Comparison of ENCODE assay signal across 8 cellular contexts in the genomic region with DNA sequence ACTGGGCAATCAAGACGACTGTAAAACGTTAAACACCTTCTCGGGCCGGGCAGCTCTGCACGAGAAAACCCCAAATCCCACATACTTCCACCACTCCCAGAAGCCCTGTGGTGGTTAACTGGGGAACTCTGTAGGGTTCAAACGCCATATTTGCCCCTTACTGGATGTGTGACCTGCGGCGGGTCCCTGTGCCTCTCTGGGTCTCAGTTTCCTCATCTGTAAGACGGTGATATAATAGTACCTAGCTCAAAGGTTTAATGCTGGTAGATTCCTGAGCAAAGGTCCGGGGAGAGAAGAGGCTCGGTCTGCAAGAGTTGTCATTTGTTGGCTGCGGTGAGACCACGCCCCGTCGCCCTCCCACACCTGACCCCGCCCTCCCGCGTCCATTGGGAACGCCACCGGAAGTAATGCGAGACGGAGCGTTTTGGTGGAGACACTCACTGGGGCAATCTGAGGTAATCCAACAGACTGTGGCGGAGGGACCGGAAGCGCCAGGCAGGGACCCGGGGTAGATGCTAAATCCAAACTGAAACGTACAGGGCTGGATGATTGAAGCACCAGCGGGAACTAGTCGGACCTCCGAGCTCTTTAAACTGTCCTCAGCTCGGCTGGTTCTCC. TPM values are rescaled to one million over a fixed set of nuclear protein-coding genes. Genes with fewer than 3 reads are reported as not detected.
A peak's percentile ranks its signal among the peaks of the same experiment; 100 is the strongest.
DNase-seq lines count a peak whose midpoint lies in the region; ATAC-seq, FAIRE-seq and TF ChIP-seq lines count a peak whose summit lies in the region.

No MANE protein-coding gene starts in this region.

- peak overlapping the region; percentile 96 for H3K9ac ChIP-seq in adipocyte (ENCODE audit: low read length)

- H3K27me3 ChIP-seq in adipocyte (replicated peaks; ENCODE audit: control insufficient read depth, insufficient read depth, low read length) (no peaks in the 10 kb centered on the region), cardiac muscle cell (no peaks in the 10 kb centered on the region), pancreas (no peaks in the 10 kb centered on the region), tibial artery (no peaks in the 10 kb centered on the region)

- FAIRE-seq in GM12891 (lab: Jason Lieb, UNC) (peak; percentile 98), pancreas (lab: Jason Lieb, UNC) (peak; percentile 75)

- intact Hi-C loops in pancreas (cut with DNase I) (loop anchor here in 1 of 3 donors (10.0 kb wide), 1 partner anchor 260 kb away; a partner anchor contains a TSS), tibial artery (cut with DNase I; ENCODE audit: low total_unique reads) (no loop called here)

- DNase-seq in GM12891 (ENCODE audit: insufficient read length, low spot score): peak; percentile 88
- peak; percentile 97 for DNase-seq in NCI-H1417 treated with DMSO at 0.1 percent for 48 hours (lab: John Stamatoyannopoulos, UW)
- peak; percentile 96 to 97 for DNase-seq in SW 1271 (lab: John Stamatoyannopoulos, UW)
- DNase-seq in adipocyte (ENCODE audit: low read depth): peak; percentile 99
- peak; percentile 98 to 99 for DNase-seq in cardiac muscle cell (ENCODE audit: low read depth in 1 of 2, low spot score in 1 of 2)
- DNase-seq in pancreas: peak; percentile 96 to 99 (median 98)
- DNase-seq in tibial artery: peak; percentile 99

- no peak for TF ChIP-seq CTCF in cardiac muscle cell (IDR thresholded peaks at IDR 0.05; ENCODE audit: low read depth, low read length)
- TF ChIP-seq CTCF in pancreas (IDR thresholded peaks at IDR 0.05): no peak
- TF ChIP-seq CTCF in tibial artery (IDR thresholded peaks at IDR 0.05): no peak

- no peak for TF ChIP-seq POLR2A in GM12891 (IDR thresholded peaks at IDR 0.05; ENCODE audit: low read depth, low read length)

- H3K36me3 ChIP-seq in adipocyte (ENCODE audit: control insufficient read depth, insufficient read depth, low read length, severe bottlenecking) (peaks cover 5% of the 10 kb centered on the region), cardiac muscle cell (no peaks in the 10 kb centered on the region), pancreas (no peaks in the 10 kb centered on the region), tibial artery (peaks cover 0 to 19% (median 0%) of the 10 kb centered on the region in 3 donors)

- no peaks in the 10 kb centered on the region for H3K9me3 ChIP-seq in adipocyte (ENCODE audit: control insufficient read depth, low read length)
- no peaks in the 10 kb centered on the region for H3K9me3 ChIP-seq in cardiac muscle cell (ENCODE audit: low read depth)
- no peaks in the 10 kb centered on the region for H3K9me3 ChIP-seq in pancreas
- no peaks in the 10 kb centered on the region for H3K9me3 ChIP-seq in tibial artery

- 0 to 1% methylated on average over 32 of the region's 32 CpGs for WGBS in pancreas, 2 donors

- ATAC-seq in HG02798 (IDR thresholded peaks at IDR 0.05; ENCODE audit: poor library complexity, unreplicated experiment) (peak; percentile 88), pancreas (peak; percentile 91 to 95 (median 92))

- peak overlapping the region; percentile 90 for H3K4me3 ChIP-seq in adipocyte (ENCODE audit: low read length)
- peak overlapping the region; percentile 62 for H3K4me3 ChIP-seq in cardiac muscle cell
- H3K4me3 ChIP-seq in pancreas: peak overlapping the region; percentile 61 to 84 (median 78)
- peak overlapping the region; percentile 90 to 99 for H3K4me3 ChIP-seq in tibial artery

- H3K27ac ChIP-seq in cardiac muscle cell (peak overlapping the region; percentile 91), pancreas (peak overlapping the region; percentile 85 to 98 (median 96)), tibial artery (peak overlapping the region; percentile 95 to 97)

- H3K4me1 ChIP-seq in adipocyte (ENCODE audit: control insufficient read depth, insufficient read depth, low read length) (peaks cover 22% of the 10 kb centered on the region), cardiac muscle cell (ENCODE audit: low read depth) (peaks cover 3% of the 10 kb centered on the region), pancreas (peaks cover 9 to 30% (median 21%) of the 10 kb centered on the region in 3 donors), tibial artery (peaks cover 0 to 45% (median 40%) of the 10 kb centered on the region in 4 donors)

TF ChIP-seq in GM12891, 5 proteins besides CTCF, POLR2A, EP300 and RAD21:
- no peak for TF ChIP-seq POLR2AphosphoS5 (IDR thresholded peaks at IDR 0.05; ENCODE audit: low read depth, low read length)
- peak; percentile 39; the same call in 1 of the 2 replicates for TF ChIP-seq TAF1 (IDR thresholded peaks at IDR 0.05; ENCODE audit: low read depth, low read length)

RNA-seq across cellular contexts. Expression of a gene that starts 0.7 kb away (rescaled TPM):
- 14.0 TPM for polyA plus RNA-seq in GM12891 (2012; ENCODE audit: low read depth, missing spikeins)
- total RNA-seq in cardiac muscle cell (39.3 and 44.4 TPM in 2 replicates), pancreas (10 to 100 TPM; 12.9 to 20.9 (median 17.2) TPM)
- polyA plus RNA-seq in cardiac muscle cell (22.8 and 41.8 TPM in 2 replicates), pancreas (10 to 100 TPM; 22.2 to 30.9 TPM)

RNA-seq across cellular contexts. Expression of a gene that starts 6.1 kb away (rescaled TPM):
- polyA plus RNA-seq in GM12891 (2012; ENCODE audit: low read depth, missing spikeins): 194 TPM
- total RNA-seq in cardiac muscle cell (204 and 253 TPM in 2 replicates), pancreas (100 to 1,000 TPM in 4 of 6 donors, 10 to 100 TPM in 2; 85.3 to 129 (median 101) TPM)
- polyA plus RNA-seq in cardiac muscle cell (274 and 323 TPM in 2 replicates), pancreas (100 to 1,000 TPM; 281 to 296 TPM)

RNA-seq across cellular contexts. Expression of a gene that starts 8.1 kb away (rescaled TPM):
- polyA plus RNA-seq in GM12891 (2012; ENCODE audit: low read depth, missing spikeins): 1.3 TPM
- total RNA-seq in cardiac muscle cell (9.7 and 13.0 TPM in 2 replicates), pancreas (1 to 10 TPM; 1.3 to 4.8 (median 2.7) TPM)
- polyA plus RNA-seq in cardiac muscle cell (5.2 and 10.0 TPM in 2 replicates), pancreas (1 to 10 TPM; 4.9 to 6.7 TPM)

Comparison
In these comparisons a context has a peak if more than half of its experiments do, and no peak if none do; other contexts are left out.
1. Peak in every context shown above with its lines: DNase-seq, ATAC-seq, H3K4me3 ChIP-seq and H3K27ac ChIP-seq.